In genomic region chr7:22481726-22482125, GRCh38 we compare ENCODE assay signal across 12 cellular contexts. TPM values are rescaled to one million over a fixed set of nuclear protein-coding genes. Genes with fewer than 3 reads are reported as not detected.
DNase-seq lines count a peak whose midpoint lies in the region; ATAC-seq and TF ChIP-seq lines count a peak whose summit lies in the region.
"Had no signal": no experiment of that assay in that cellular context is flagged by ENCODE, and none has a peak within 500 bp of the region (broad histone marks: within the 10 kb centered on the region; RNA-seq: fewer than 3 reads in every experiment).

No MANE protein-coding gene starts in this region.

- peak overlapping the region; percentile 81 for H3K27ac ChIP-seq in BLaER1
- peak overlapping the region in 1 of 2 donors; percentile 52 for H3K27ac ChIP-seq in breast epithelium
- H3K27ac ChIP-seq: KMS-11, ovary had no signal

- peak overlapping the region; percentile 50 for H3K9ac ChIP-seq in BLaER1
- H3K9ac ChIP-seq: KMS-11 had no signal

- TF ChIP-seq CTCF in epithelial cell of esophagus (IDR thresholded peaks at IDR 0.05; ENCODE audit: insufficient read depth, low read depth, low read length, missing control alignments) (no peak), breast epithelium (IDR thresholded peaks at IDR 0.05) (no peak)

- H4K20me1 ChIP-seq in BLaER1 = no peaks in the 10 kb centered on the region

- H3K27me3 ChIP-seq in BLaER1 = no peaks in the 10 kb centered on the region
- no peaks in the 10 kb centered on the region for H3K27me3 ChIP-seq in breast epithelium
- H3K27me3 ChIP-seq: ovary had no signal

- no peak for TF ChIP-seq POLR2A in breast epithelium (IDR thresholded peaks at IDR 0.05)

- ATAC-seq in GM18907 (IDR thresholded peaks at IDR 0.05; ENCODE audit: unreplicated experiment) = peak; percentile 78
- ATAC-seq in HG03378 (IDR thresholded peaks at IDR 0.05; ENCODE audit: unreplicated experiment) = peak; percentile 89
- ATAC-seq in HG03439 (IDR thresholded peaks at IDR 0.05; ENCODE audit: unreplicated experiment) = no peak

- DNase-seq in epithelial cell of esophagus (ENCODE audit: low read depth) (peak; percentile 63), NCI-H1105 (lab: John Stamatoyannopoulos, UW) (no peak), D341Med (ENCODE audit: low spot score) (no peak), breast epithelium (ENCODE audit: low spot score in 2 of 2) (no peak)
- DNase-seq: activated CD4-positive, alpha-beta T cell treated with anti-CD3 and anti-CD28 coated beads for 4 hours; ovary; substantia nigra had no signal

- H3K4me2 ChIP-seq in BLaER1 = peak overlapping the region; percentile 74
- H3K4me2 ChIP-seq: KMS-11 had no signal

- peaks cover 4% of the 10 kb centered on the region; the same call in 1 of the 2 replicates for H3K36me3 ChIP-seq in BLaER1
- H3K36me3 ChIP-seq in breast epithelium = no peaks in the 10 kb centered on the region
- H3K36me3 ChIP-seq: ovary had no signal

- H3K4me3 ChIP-seq in BLaER1 (0 out of 2 replicates have a peak overlapping the region, but pooled peaks have one; percentile 13), epithelial cell of esophagus (ENCODE audit: low read length) (no peak overlapping the region), breast epithelium (no peak overlapping the region)
- H3K4me3 ChIP-seq: ovary had no signal

- H3K4me1 ChIP-seq in BLaER1 (peaks cover 64% of the 10 kb centered on the region), breast epithelium (no peaks in the 10 kb centered on the region)

- intact Hi-C loops in breast epithelium (cut with DNase I; ENCODE audit: low total_unique reads) = no loop called here

- peaks cover 19% of the 10 kb centered on the region for H3K9me3 ChIP-seq in BLaER1
- H3K9me3 ChIP-seq in breast epithelium = no peaks in the 10 kb centered on the region
- H3K9me3 ChIP-seq: ovary had no signal

RNA-seq across cellular contexts. Expression of gene STEAP1B, which starts 18.3 kb away (rescaled TPM):
- 1 to 10 TPM in 1 of 3 donors, under 1 TPM in 2; 0.32 to 1.0 (median 0.66) TPM for total RNA-seq in breast epithelium
